Comparison of ENCODE assay signal across 2 cellular contexts in genomic region chr4:184755278-184755677, GRCh38.
TF ChIP-seq lines count a peak whose summit lies in the region.

No MANE protein-coding gene starts in this region.

TF ChIP-seq in K562, 482 proteins besides CTCF, POLR2A, EP300 and RAD21:
- TF ChIP-seq, protein P1, sequence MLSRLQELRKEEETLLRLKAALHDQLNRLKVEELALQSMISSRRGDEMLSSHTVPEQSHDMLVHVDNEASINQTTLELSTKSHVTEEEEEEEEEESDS (CRISPR knock-in tag; IDR thresholded peaks at IDR 0.05), result no peak
- TF ChIP-seq, protein P2, sequence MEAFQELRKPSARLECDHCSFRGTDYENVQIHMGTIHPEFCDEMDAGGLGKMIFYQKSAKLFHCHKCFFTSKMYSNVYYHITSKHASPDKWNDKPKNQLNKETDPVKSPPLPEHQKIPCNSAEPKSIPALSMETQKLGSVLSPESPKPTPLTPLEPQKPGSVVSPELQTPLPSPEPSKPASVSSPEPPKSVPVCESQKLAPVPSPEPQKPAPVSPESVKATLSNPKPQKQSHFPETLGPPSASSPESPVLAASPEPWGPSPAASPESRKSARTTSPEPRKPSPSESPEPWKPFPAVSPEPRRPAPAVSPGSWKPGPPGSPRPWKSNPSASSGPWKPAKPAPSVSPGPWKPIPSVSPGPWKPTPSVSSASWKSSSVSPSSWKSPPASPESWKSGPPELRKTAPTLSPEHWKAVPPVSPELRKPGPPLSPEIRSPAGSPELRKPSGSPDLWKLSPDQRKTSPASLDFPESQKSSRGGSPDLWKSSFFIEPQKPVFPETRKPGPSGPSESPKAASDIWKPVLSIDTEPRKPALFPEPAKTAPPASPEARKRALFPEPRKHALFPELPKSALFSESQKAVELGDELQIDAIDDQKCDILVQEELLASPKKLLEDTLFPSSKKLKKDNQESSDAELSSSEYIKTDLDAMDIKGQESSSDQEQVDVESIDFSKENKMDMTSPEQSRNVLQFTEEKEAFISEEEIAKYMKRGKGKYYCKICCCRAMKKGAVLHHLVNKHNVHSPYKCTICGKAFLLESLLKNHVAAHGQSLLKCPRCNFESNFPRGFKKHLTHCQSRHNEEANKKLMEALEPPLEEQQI (IDR thresholded peaks at IDR 0.05), result no peak
- TF ChIP-seq KDM1A (IDR thresholded peaks at IDR 0.05), result no peak
- no peak for TF ChIP-seq ZNF174 (CRISPR knock-in tag; IDR thresholded peaks at IDR 0.05)

TF ChIP-seq in GM23338, 12 proteins besides CTCF, POLR2A, EP300 and RAD21:
- TF ChIP-seq JUNB (IDR thresholded peaks at IDR 0.05; ENCODE audit: unreplicated experiment), result no peak
- TF ChIP-seq STAT1 (IDR thresholded peaks at IDR 0.05; ENCODE audit: unreplicated experiment), result no peak
- TF ChIP-seq, protein P3, sequence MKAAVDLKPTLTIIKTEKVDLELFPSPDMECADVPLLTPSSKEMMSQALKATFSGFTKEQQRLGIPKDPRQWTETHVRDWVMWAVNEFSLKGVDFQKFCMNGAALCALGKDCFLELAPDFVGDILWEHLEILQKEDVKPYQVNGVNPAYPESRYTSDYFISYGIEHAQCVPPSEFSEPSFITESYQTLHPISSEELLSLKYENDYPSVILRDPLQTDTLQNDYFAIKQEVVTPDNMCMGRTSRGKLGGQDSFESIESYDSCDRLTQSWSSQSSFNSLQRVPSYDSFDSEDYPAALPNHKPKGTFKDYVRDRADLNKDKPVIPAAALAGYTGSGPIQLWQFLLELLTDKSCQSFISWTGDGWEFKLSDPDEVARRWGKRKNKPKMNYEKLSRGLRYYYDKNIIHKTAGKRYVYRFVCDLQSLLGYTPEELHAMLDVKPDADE (IDR thresholded peaks at IDR 0.05), result no peak
- TF ChIP-seq EZH2 (IDR thresholded peaks at IDR 0.05; ENCODE audit: low read depth, unreplicated experiment), result no peak
- TF ChIP-seq EZH2phosphoT487 (IDR thresholded peaks at IDR 0.05; ENCODE audit: unreplicated experiment), result no peak
- TF ChIP-seq ZNF331 (CRISPR knock-in tag; IDR thresholded peaks at IDR 0.05; ENCODE audit: low read depth), result no peak
- no peak for TF ChIP-seq POLR2AphosphoS5 (IDR thresholded peaks at IDR 0.05; ENCODE audit: low read depth)
- TF ChIP-seq ZNF114 (CRISPR knock-in tag; IDR thresholded peaks at IDR 0.05), result no peak
- TF ChIP-seq, protein P4, sequence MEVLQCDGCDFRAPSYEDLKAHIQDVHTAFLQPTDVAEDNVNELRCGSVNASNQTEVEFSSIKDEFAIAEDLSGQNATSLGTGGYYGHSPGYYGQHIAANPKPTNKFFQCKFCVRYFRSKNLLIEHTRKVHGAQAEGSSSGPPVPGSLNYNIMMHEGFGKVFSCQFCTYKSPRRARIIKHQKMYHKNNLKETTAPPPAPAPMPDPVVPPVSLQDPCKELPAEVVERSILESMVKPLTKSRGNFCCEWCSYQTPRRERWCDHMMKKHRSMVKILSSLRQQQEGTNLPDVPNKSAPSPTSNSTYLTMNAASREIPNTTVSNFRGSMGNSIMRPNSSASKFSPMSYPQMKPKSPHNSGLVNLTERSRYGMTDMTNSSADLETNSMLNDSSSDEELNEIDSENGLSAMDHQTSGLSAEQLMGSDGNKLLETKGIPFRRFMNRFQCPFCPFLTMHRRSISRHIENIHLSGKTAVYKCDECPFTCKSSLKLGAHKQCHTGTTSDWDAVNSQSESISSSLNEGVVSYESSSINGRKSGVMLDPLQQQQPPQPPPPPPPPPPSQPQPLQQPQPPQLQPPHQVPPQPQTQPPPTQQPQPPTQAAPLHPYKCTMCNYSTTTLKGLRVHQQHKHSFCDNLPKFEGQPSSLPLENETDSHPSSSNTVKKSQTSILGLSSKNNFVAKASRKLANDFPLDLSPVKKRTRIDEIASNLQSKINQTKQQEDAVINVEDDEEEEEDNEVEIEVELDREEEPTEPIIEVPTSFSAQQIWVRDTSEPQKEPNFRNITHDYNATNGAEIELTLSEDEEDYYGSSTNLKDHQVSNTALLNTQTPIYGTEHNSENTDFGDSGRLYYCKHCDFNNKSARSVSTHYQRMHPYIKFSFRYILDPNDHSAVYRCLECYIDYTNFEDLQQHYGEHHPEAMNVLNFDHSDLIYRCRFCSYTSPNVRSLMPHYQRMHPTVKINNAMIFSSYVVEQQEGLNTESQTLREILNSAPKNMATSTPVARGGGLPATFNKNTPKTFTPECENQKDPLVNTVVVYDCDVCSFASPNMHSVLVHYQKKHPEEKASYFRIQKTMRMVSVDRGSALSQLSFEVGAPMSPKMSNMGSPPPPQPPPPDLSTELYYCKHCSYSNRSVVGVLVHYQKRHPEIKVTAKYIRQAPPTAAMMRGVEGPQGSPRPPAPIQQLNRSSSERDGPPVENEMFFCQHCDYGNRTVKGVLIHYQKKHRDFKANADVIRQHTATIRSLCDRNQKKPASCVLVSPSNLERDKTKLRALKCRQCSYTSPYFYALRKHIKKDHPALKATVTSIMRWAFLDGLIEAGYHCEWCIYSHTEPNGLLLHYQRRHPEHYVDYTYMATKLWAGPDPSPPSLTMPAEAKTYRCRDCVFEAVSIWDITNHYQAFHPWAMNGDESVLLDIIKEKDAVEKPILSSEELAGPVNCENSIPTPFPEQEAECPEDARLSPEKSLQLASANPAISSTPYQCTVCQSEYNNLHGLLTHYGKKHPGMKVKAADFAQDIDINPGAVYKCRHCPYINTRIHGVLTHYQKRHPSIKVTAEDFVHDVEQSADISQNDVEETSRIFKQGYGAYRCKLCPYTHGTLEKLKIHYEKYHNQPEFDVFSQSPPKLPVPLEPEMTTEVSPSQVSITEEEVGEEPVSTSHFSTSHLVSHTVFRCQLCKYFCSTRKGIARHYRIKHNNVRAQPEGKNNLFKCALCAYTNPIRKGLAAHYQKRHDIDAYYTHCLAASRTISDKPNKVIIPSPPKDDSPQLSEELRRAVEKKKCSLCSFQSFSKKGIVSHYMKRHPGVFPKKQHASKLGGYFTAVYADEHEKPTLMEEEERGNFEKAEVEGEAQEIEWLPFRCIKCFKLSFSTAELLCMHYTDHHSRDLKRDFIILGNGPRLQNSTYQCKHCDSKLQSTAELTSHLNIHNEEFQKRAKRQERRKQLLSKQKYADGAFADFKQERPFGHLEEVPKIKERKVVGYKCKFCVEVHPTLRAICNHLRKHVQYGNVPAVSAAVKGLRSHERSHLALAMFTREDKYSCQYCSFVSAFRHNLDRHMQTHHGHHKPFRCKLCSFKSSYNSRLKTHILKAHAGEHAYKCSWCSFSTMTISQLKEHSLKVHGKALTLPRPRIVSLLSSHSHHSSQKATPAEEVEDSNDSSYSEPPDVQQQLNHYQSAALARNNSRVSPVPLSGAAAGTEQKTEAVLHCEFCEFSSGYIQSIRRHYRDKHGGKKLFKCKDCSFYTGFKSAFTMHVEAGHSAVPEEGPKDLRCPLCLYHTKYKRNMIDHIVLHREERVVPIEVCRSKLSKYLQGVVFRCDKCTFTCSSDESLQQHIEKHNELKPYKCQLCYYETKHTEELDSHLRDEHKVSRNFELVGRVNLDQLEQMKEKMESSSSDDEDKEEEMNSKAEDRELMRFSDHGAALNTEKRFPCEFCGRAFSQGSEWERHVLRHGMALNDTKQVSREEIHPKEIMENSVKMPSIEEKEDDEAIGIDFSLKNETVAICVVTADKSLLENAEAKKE (CRISPR knock-in tag; IDR thresholded peaks at IDR 0.05), result no peak
- no peak for TF ChIP-seq REST (IDR thresholded peaks at IDR 0.05; ENCODE audit: unreplicated experiment)
- TF ChIP-seq NANOG (IDR thresholded peaks at IDR 0.05; ENCODE audit: borderline replicate concordance), result no peak
